Comparison of ENCODE assay signal across 1 cellular context in genomic region chr7:6691609-6692106, GRCh38.
TF ChIP-seq lines count a peak whose summit lies in the region.

No MANE protein-coding gene starts in this region.

TF ChIP-seq in GM23338, 12 proteins besides CTCF, POLR2A, EP300 and RAD21 (continued from another document):
- no peak for TF ChIP-seq ZNF462 (CRISPR knock-in tag; IDR thresholded peaks at IDR 0.05)
